8 cellular contexts compared by ENCODE assay signal in the genomic region with DNA sequence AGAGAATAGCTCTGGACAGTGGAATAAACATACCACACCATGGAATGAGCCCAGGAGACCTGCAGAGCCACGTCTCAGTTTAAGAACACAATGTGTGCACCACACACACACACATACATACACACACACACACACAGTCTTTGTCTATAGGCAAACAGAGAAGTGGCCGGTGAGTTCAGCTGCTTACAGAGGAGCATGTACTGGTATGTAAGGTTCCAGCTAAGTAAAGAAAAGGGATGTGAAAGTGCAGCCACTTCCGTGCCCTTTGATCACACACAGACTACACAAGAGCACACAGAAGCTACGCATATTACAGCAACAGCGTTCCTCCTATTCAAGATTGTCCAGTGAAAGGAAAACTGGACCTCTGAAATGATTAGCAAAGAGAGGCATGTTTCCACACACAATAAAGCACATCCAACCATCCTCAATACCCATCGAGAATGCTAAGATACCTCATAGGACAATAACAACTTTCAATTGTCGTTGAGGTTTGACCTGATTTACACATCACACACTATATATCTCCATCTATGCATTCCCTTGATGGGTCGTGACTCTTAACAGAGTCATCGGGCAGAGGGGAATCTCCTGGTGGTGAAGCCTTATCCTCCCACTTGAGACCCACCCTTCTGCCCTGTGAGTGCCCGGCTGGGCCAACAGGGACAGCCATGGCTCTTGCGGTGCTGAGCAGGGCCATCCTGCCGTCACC. TPM values are rescaled to one million over a fixed set of nuclear protein-coding genes. Genes with fewer than 3 reads are reported as not detected.
DNase-seq lines count a peak whose midpoint lies in the region; ATAC-seq, FAIRE-seq and TF ChIP-seq lines count a peak whose summit lies in the region.

No MANE protein-coding gene starts in this region.

- H3F3A ChIP-seq in DOHH2 (ENCODE audit: control insufficient read depth, insufficient read depth), result no peaks in the 10 kb centered on the region

- no peaks in the 10 kb centered on the region for H3K9me2 ChIP-seq in DOHH2 (replicated peaks; ENCODE audit: control insufficient read depth, low read length)

- H3K4me3 ChIP-seq in DOHH2 (ENCODE audit: low read length), result peak overlapping the region; percentile 56
- no peak overlapping the region for H3K4me3 ChIP-seq in gastroesophageal sphincter
- H3K4me3 ChIP-seq in kidney (ENCODE audit: low read length in 2 of 2), result no peak overlapping the region

- H3K9me3 ChIP-seq in DOHH2 (ENCODE audit: control insufficient read depth, insufficient read depth, low read length), result no peaks in the 10 kb centered on the region
- no peaks in the 10 kb centered on the region for H3K9me3 ChIP-seq in gastroesophageal sphincter
- no peaks in the 10 kb centered on the region for H3K9me3 ChIP-seq in kidney (ENCODE audit: control insufficient read depth in 1 of 2, low read length in 2 of 2)

- H3K36me3 ChIP-seq in DOHH2 (ENCODE audit: control insufficient read depth, low read length) (peaks cover 47% of the 10 kb centered on the region), gastroesophageal sphincter (peaks cover 0 to 42% of the 10 kb centered on the region in 2 donors), kidney (ENCODE audit: control insufficient read depth in 1 of 2, insufficient read depth in 2 of 2, low read length in 2 of 2) (peaks cover 14 to 21% of the 10 kb centered on the region in 2 donors)

- intact Hi-C loops in kidney (cut with DNase I), result no loop called here

- TF ChIP-seq EP300 in gastroesophageal sphincter (IDR thresholded peaks at IDR 0.05), result no peak

- H3K27ac ChIP-seq in DOHH2 (ENCODE audit: low read depth, low read length) (peak overlapping the region; percentile 46), gastroesophageal sphincter (no peak overlapping the region), kidney (ENCODE audit: low read depth in 2 of 2, low read length in 2 of 2) (no peak overlapping the region)

- H3K79me2 ChIP-seq in DOHH2 (ENCODE audit: control insufficient read depth, low read length), result no peaks in the 10 kb centered on the region

- H3K27me3 ChIP-seq in DOHH2 (ENCODE audit: control insufficient read depth, low read length), result no peaks in the 10 kb centered on the region
- no peaks in the 10 kb centered on the region for H3K27me3 ChIP-seq in gastroesophageal sphincter

- DNase-seq in NCI-H128 (lab: John Stamatoyannopoulos, UW; ENCODE audit: unreplicated experiment) (no peak), SHP77 treated with DMSO at 0.1 percent for 48 hours (lab: John Stamatoyannopoulos, UW) (no peak), NCI-H446 treated with DMSO at 0.1 percent for 48 hours (lab: John Stamatoyannopoulos, UW) (no peak), kidney (no peak)

- H3K4me1 ChIP-seq in DOHH2 (ENCODE audit: control insufficient read depth, low read length) (peaks cover 17% of the 10 kb centered on the region), gastroesophageal sphincter (peaks cover 0 to 17% (median 1%) of the 10 kb centered on the region in 3 donors), kidney (ENCODE audit: control insufficient read depth in 1 of 2, insufficient read depth in 1 of 2, low read depth in 1 of 2, low read length in 2 of 2) (no peaks in the 10 kb centered on the region)

- no peak for FAIRE-seq in kidney (lab: Jason Lieb, UNC)

- peak overlapping the region; percentile 77 for H3K4me2 ChIP-seq in DOHH2 (ENCODE audit: low read length)

- WGBS in gastroesophageal sphincter (ENCODE audit: low coverage in 1 of 2), 2 donors, result 69 to 91% methylated on average over 10 of the region's 12 CpGs

- no peaks in the 10 kb centered on the region for H4K20me1 ChIP-seq in DOHH2 (ENCODE audit: control insufficient read depth, insufficient read depth, low read depth, low read length)

- TF ChIP-seq POLR2A in gastroesophageal sphincter (IDR thresholded peaks at IDR 0.05), result no peak

- ATAC-seq in GM21360 (IDR thresholded peaks at IDR 0.05; ENCODE audit: unreplicated experiment) (peak; percentile 100), HG03378 (IDR thresholded peaks at IDR 0.05; ENCODE audit: unreplicated experiment) (peak; percentile 100), gastroesophageal sphincter (peak; percentile 50)

- H3K9ac ChIP-seq in kidney (ENCODE audit: low read length in 2 of 2), result no peak overlapping the region

- TF ChIP-seq CTCF in DOHH2 (IDR thresholded peaks at IDR 0.05; ENCODE audit: low read depth, low read length, poor library complexity, severe bottlenecking), result no peak
- no peak for TF ChIP-seq CTCF in gastroesophageal sphincter (IDR thresholded peaks at IDR 0.05)
- no peak for TF ChIP-seq CTCF in kidney (IDR thresholded peaks at IDR 0.05; ENCODE audit: borderline replicate concordance, extremely low read depth, insufficient read depth)

RNA-seq across cellular contexts. Expression of a gene that starts 23.5 kb away (rescaled TPM):
- total RNA-seq in gastroesophageal sphincter (10 to 100 TPM in 2 of 4 donors, 1 to 10 TPM in 2; 7.3 to 14.4 (median 10.7) TPM), kidney (12.9 TPM)
- polyA plus RNA-seq in kidney (ENCODE audit: insufficient read depth, low read depth, low replicate concordance), result 19.6 TPM

Comparison
In these comparisons a context has a peak if more than half of its experiments do, and no peak if none do; other contexts are left out.
1. ATAC-seq: peak in every context shown above with its lines; median percentile 100 in GM21360; 100 in HG03378; 50 in gastroesophageal sphincter.